ENCODE assay signal across 13 cellular contexts in the genomic region with DNA sequence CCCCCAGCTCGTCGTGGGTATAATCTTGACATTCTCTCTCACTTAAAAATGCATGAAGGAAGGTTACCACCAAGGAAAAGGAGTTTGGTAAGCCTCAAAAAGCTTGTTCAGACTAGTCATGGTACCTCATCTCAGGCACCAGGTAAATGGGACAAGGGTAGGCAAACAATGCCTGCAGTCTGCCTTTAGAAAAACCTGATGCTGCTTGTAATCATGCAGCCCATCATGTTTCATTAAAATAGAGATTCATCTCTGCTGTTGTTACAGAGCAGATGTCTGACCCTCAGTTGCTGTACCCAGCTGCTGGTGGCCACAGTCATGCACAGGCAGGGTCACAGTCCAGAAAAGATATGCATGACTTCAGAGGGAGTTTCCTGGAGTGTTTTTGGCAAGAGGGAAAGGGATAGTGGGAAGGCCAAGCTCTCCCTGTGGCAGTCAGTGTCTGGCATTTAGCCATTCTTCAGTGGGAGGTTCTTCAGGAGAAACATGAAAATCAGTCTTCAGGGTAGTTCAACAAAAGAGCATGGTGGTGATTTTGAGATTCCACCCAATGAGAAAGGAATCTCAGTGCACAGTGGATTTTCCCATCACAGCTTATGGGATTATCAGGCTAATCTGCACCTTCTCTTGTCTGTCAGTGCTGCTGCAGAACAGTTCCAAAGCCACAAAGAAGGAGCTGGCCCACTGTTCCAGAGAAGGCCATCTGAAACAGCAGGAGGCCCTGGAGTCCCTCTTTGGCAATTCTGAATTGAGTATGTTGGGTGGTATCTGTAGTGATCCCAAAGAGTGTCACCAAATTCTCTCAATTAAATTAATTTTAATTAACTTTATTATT.
DNase-seq lines count a peak whose midpoint lies in the region; ATAC-seq and TF ChIP-seq lines count a peak whose summit lies in the region.
"Had no signal": no experiment of that assay in that cellular context is flagged by ENCODE, and none has a peak within 500 bp of the region (broad histone marks: within the 10 kb centered on the region; RNA-seq: fewer than 3 reads in every experiment).

No MANE protein-coding gene starts in this region.

- H3K9ac ChIP-seq in neural progenitor cell = no peak overlapping the region

- H3K4me3 Mint-ChIP-seq in neural progenitor cell = no peak overlapping the region
- H3K4me3 Mint-ChIP-seq: memory B cell, type B pancreatic cell had no signal

- H3K27ac ChIP-seq in neural progenitor cell = no peak overlapping the region
- H3K27ac ChIP-seq in ascending aorta = no peak overlapping the region
- H3K27ac ChIP-seq: colonic mucosa had no signal

- H3K4me1 ChIP-seq in neural progenitor cell = no peaks in the 10 kb centered on the region
- H3K4me1 ChIP-seq in ascending aorta = peaks cover 0 to 3% of the 10 kb centered on the region in 2 donors
- H3K4me1 ChIP-seq: colonic mucosa had no signal

- H3K36me3 ChIP-seq in neural progenitor cell = no peaks in the 10 kb centered on the region
- H3K36me3 ChIP-seq in ascending aorta = no peaks in the 10 kb centered on the region
- H3K36me3 ChIP-seq: colonic mucosa had no signal

- H3K27me3 ChIP-seq in neural progenitor cell (no peaks in the 10 kb centered on the region), ascending aorta (no peaks in the 10 kb centered on the region)
- H3K27me3 ChIP-seq: colonic mucosa had no signal

- H3K4me3 ChIP-seq in neural progenitor cell (no peak overlapping the region), ascending aorta (no peak overlapping the region)
- H3K4me3 ChIP-seq: colonic mucosa had no signal

- no peak overlapping the region for H3K4me2 ChIP-seq in neural progenitor cell

- intact Hi-C loops in Right ventricle myocardium superior (cut with DNase I) (no loop called here), cardiac septum (cut with DNase I) (no loop called here), ascending aorta (cut with DNase I) (no loop called here)

- H3K27ac Mint-ChIP-seq in neural progenitor cell = no peak overlapping the region
- H3K27ac Mint-ChIP-seq: memory B cell, type B pancreatic cell had no signal

- no peaks in the 10 kb centered on the region for H3K27me3 Mint-ChIP-seq in neural progenitor cell (ENCODE audit: insufficient read depth, low read depth)
- H3K27me3 Mint-ChIP-seq: type B pancreatic cell had no signal

- no peaks in the 10 kb centered on the region for H3K9me3 Mint-ChIP-seq in neural progenitor cell
- H3K9me3 Mint-ChIP-seq: memory B cell had no signal

- H3K4me1 Mint-ChIP-seq in neural progenitor cell = peaks cover 5% of the 10 kb centered on the region
- H3K4me1 Mint-ChIP-seq: memory B cell had no signal

- no peak overlapping the region for H2AFZ ChIP-seq in neural progenitor cell (replicated peaks)

- no peaks in the 10 kb centered on the region for H3K79me2 ChIP-seq in neural progenitor cell (ENCODE audit: low read depth)

- DNase-seq in Right ventricle myocardium superior (peak; percentile 44), cardiac septum (ENCODE audit: low spot score) (no peak), cerebellar cortex (ENCODE audit: low spot score) (peak; percentile 53), kidney glomerular epithelial cell (lab: John Stamatoyannopoulos, UW) (peak; percentile 49), neural progenitor cell (ENCODE audit: low spot score) (no peak), ascending aorta (ENCODE audit: low spot score in 2 of 2) (no peak), NAMALWA (ENCODE audit: low spot score) (no peak)
- no peak for DNase-seq in effector CD4-positive, alpha-beta T cell
- DNase-seq: colonic mucosa; SHP77; stimulated activated CD4-positive, alpha-beta T cell treated with anti-CD3 and anti-CD28 coated beads, Interleukin-2, amount 100 ng/mL, for 48 hours had no signal

- TF ChIP-seq CTCF in neural progenitor cell (IDR thresholded peaks at IDR 0.05) (no peak), ascending aorta (IDR thresholded peaks at IDR 0.05) (no peak)

- peak; percentile 96 for ATAC-seq in Right ventricle myocardium superior (ENCODE audit: poor library complexity)

- H3K9me3 ChIP-seq in neural progenitor cell (ENCODE audit: low read depth) (no peaks in the 10 kb centered on the region), ascending aorta (no peaks in the 10 kb centered on the region)
- H3K9me3 ChIP-seq: colonic mucosa had no signal

- H3F3A ChIP-seq in neural progenitor cell (ENCODE audit: low read depth) = no peaks in the 10 kb centered on the region

- H4K20me1 ChIP-seq in neural progenitor cell (ENCODE audit: low read depth) = no peaks in the 10 kb centered on the region

- no peaks in the 10 kb centered on the region for H3K36me3 Mint-ChIP-seq in neural progenitor cell
- H3K36me3 Mint-ChIP-seq: memory B cell, type B pancreatic cell had no signal

Comparison
In these comparisons a context has a peak if more than half of its experiments do, and no peak if none do; other contexts are left out.
1. DNase-seq: peak in Right ventricle myocardium superior (single experiment), cerebellar cortex (single experiment) and kidney glomerular epithelial cell (single experiment); none in cardiac septum (single experiment), effector CD4-positive, alpha-beta T cell (single experiment), neural progenitor cell (single experiment), ascending aorta (0 of 2) and NAMALWA (single experiment).